In genomic region chr6:148973809-148974208, GRCh38 we compare ENCODE assay signal across 9 cellular contexts.
A peak's percentile ranks its signal among the peaks of the same experiment; 100 is the strongest.
DNase-seq lines count a peak whose midpoint lies in the region; ATAC-seq, FAIRE-seq and TF ChIP-seq lines count a peak whose summit lies in the region.
"Had no signal": no experiment of that assay in that cellular context is flagged by ENCODE, and none has a peak within 500 bp of the region (broad histone marks: within the 10 kb centered on the region; RNA-seq: fewer than 3 reads in every experiment).

No MANE protein-coding gene starts in this region.

- H3K4me1 Mint-ChIP-seq in type B pancreatic cell (ENCODE audit: unreplicated experiment) = peaks cover 26% of the 10 kb centered on the region
- no peaks in the 10 kb centered on the region for H3K4me1 Mint-ChIP-seq in CD4-positive, alpha-beta T cell (ENCODE audit: low read depth)

- TF ChIP-seq CTCF in cardiac muscle cell (IDR thresholded peaks at IDR 0.05; ENCODE audit: low read depth, low read length) (peak; percentile 63), type B pancreatic cell (conservative IDR thresholded peaks at IDR 0.05) (peak; percentile 73)
- no peak for TF ChIP-seq CTCF in CD4-positive, alpha-beta T cell (IDR thresholded peaks at IDR 0.05)

- CTCF ChIA-PET in CD4-positive, alpha-beta T cell (lab: Charles Lee) = no interaction called here

- no peak overlapping the region for H3K27ac Mint-ChIP-seq in type B pancreatic cell
- no peak overlapping the region for H3K27ac Mint-ChIP-seq in CD4-positive, alpha-beta T cell

- H3K27ac ChIP-seq in cardiac muscle cell = no peak overlapping the region
- H3K27ac ChIP-seq in right cardiac atrium (ENCODE audit: low read length) = no peak overlapping the region
- no peak overlapping the region for H3K27ac ChIP-seq in CD4-positive, alpha-beta T cell (ENCODE audit: low read depth, low read length)

- peaks cover 16% of the 10 kb centered on the region for H3K27me3 Mint-ChIP-seq in type B pancreatic cell
- H3K27me3 Mint-ChIP-seq in CD4-positive, alpha-beta T cell = peaks cover 5% of the 10 kb centered on the region

- H3K4me3 ChIP-seq in cardiac muscle cell = no peak overlapping the region
- no peak overlapping the region for H3K4me3 ChIP-seq in right cardiac atrium (ENCODE audit: low read length)

- no peaks in the 10 kb centered on the region for H3K36me3 ChIP-seq in cardiac muscle cell

- intact Hi-C loops in right cardiac atrium (cut with DNase I) = loop anchor here in 1 of 4 donors (10.0 kb wide), 1 partner anchor 399 kb away; no protein-coding TSS in a partner anchor
- intact Hi-C loops in CD4-positive, alpha-beta T cell (cut with DNase I, micrococcal nuclease) = no loop called here

- H3K4me1 ChIP-seq in cardiac muscle cell (ENCODE audit: low read depth) = peaks cover 4% of the 10 kb centered on the region
- no peaks in the 10 kb centered on the region for H3K4me1 ChIP-seq in right cardiac atrium (ENCODE audit: control insufficient read depth, insufficient read depth, low read length)

- no peaks in the 10 kb centered on the region for H3K36me3 Mint-ChIP-seq in type B pancreatic cell
- H3K36me3 Mint-ChIP-seq in CD4-positive, alpha-beta T cell (ENCODE audit: low read depth) = no peaks in the 10 kb centered on the region

- H3K4me3 Mint-ChIP-seq in type B pancreatic cell = no peak overlapping the region
- no peak overlapping the region for H3K4me3 Mint-ChIP-seq in CD4-positive, alpha-beta T cell

- ATAC-seq in right cardiac atrium = no peak
- ATAC-seq in CD4-positive, alpha-beta T cell (ENCODE audit: poor library complexity) = no peak

- WGBS in right cardiac atrium = 44% methylated on average over 3 of the region's 3 CpGs

- H3K27me3 ChIP-seq in cardiac muscle cell (no peaks in the 10 kb centered on the region), right cardiac atrium (ENCODE audit: control insufficient read depth, insufficient read depth) (no peaks in the 10 kb centered on the region)
- H3K27me3 ChIP-seq in CD4-positive, alpha-beta T cell (ENCODE audit: control insufficient read depth, insufficient read depth, low read length) = no peaks in the 10 kb centered on the region

- FAIRE-seq in frontal cortex (lab: Jason Lieb, UNC) = no peak
- FAIRE-seq: endothelial cell of umbilical vein had no signal

- H3K9me3 Mint-ChIP-seq in type B pancreatic cell = no peaks in the 10 kb centered on the region
- H3K9me3 Mint-ChIP-seq in CD4-positive, alpha-beta T cell = no peaks in the 10 kb centered on the region

- POLR2A ChIA-PET in CD4-positive, alpha-beta T cell (lab: Charles Lee) = no interaction called here

- H3K9me3 ChIP-seq in cardiac muscle cell (ENCODE audit: low read depth) (no peaks in the 10 kb centered on the region), right cardiac atrium (ENCODE audit: control insufficient read depth, low read length) (no peaks in the 10 kb centered on the region)
- no peaks in the 10 kb centered on the region for H3K9me3 ChIP-seq in CD4-positive, alpha-beta T cell (ENCODE audit: control insufficient read depth, low read length)

- peak; percentile 54 to 61 for DNase-seq in cardiac muscle cell (ENCODE audit: low read depth in 1 of 2, low spot score in 1 of 2)
- DNase-seq in right cardiac atrium = no peak
- DNase-seq in RPMI8226 = peak; percentile 27
- DNase-seq in frontal cortex (ENCODE audit: low spot score in 2 of 2) = peak; percentile 31 to 40
- no peak for DNase-seq in type B pancreatic cell (ENCODE audit: extremely low spot score, unreplicated experiment)
- DNase-seq in NCI-H1436 treated with DMSO at 0.1 percent for 48 hours (lab: John Stamatoyannopoulos, UW) = no peak
- no peak for DNase-seq in activated gamma-delta T cell (lab: John Stamatoyannopoulos, UW)
- no peak for DNase-seq in CD4-positive, alpha-beta T cell

Comparison
In these comparisons a context has a peak if more than half of its experiments do, and no peak if none do; other contexts are left out.
1. DNase-seq: peak in cardiac muscle cell (2 of 2), RPMI8226 (single experiment) and frontal cortex (2 of 2); none in right cardiac atrium (0 of 3), type B pancreatic cell (single experiment), NCI-H1436 treated with DMSO at 0.1 percent for 48 hours (single experiment), activated gamma-delta T cell (single experiment) and CD4-positive, alpha-beta T cell (0 of 10).